8 cellular contexts compared by ENCODE assay signal in genomic region chr1:24643362-24644346, GRCh38. TPM values are rescaled to one million over a fixed set of nuclear protein-coding genes. Genes with fewer than 3 reads are reported as not detected.
A peak's percentile ranks its signal among the peaks of the same experiment; 100 is the strongest.
DNase-seq lines count a peak whose midpoint lies in the region; ATAC-seq, FAIRE-seq and TF ChIP-seq lines count a peak whose summit lies in the region.

No MANE protein-coding gene starts in this region.

- SMC1A ChIA-PET in GM12878 (lab: Charles Lee; ENCODE audit: uncharacterized antibody, unreplicated experiment): interaction anchor here (0.7 to 3.1 kb wide), 2 partner anchors 185 to 191 kb away, joined by 4 to 8 read pairs; no protein-coding TSS in a partner anchor

- under 1% methylated on average over 61 of the region's 62 CpGs for whole genome bisulfite sequencing in GM12878 (ENCODE audit: insufficient coverage, insufficient replicate concordance, low lambda C conversion rate, missing lambda C conversion rate)

- H3K4me3 ChIP-seq in GM12875 (ENCODE audit: low read depth, low read length): peak overlapping the region; percentile 84
- H3K4me3 ChIP-seq in Peyer's patch: peak overlapping the region; percentile 90 to 94 (median 93)
- peak overlapping the region; percentile 83 for H3K4me3 ChIP-seq in GM12878

- H3K36me3 ChIP-seq in Peyer's patch (peaks cover 0 to 27% (median 0%) of the 10 kb centered on the region in 3 donors), GM12878 (ENCODE audit: control insufficient read depth in 2 of 2, insufficient read depth in 2 of 2, low read length in 1 of 2) (peaks cover 0 to 21% of the 10 kb centered on the region in 2 experiments; a peak in 2 of 4 replicates)

- RAD21 ChIA-PET in GM12878 (lab: Charles Lee; ENCODE audit: unreplicated experiment): interaction anchor here (1.0 to 1.5 kb wide), 2 partner anchors 103 to 191 kb away, joined by 3 read pairs; no protein-coding TSS in a partner anchor

- TF ChIP-seq RAD21 in GM12878 (IDR thresholded peaks at IDR 0.05; ENCODE audit: insufficient read depth, low read depth, low read length): no peak

- TF ChIP-seq CTCF in GM12875 (IDR thresholded peaks at IDR 0.05; ENCODE audit: borderline replicate concordance, insufficient read depth, low read depth, low read length) (no peak), Peyer's patch (IDR thresholded peaks at IDR 0.05) (no peak), GM12878 (IDR thresholded peaks at IDR 0.05 in 2 of 3, conservative IDR thresholded peaks at IDR 0.05 in 1 of 3; ENCODE audit: control insufficient read depth in 2 of 3, extremely low read depth in 1 of 3, insufficient read depth in 1 of 3, low read depth in 3 of 3, low read length in 3 of 3) (no peak)

- ATAC-seq in HG02938 (IDR thresholded peaks at IDR 0.05; ENCODE audit: unreplicated experiment) (peak; percentile 15), GM12878 (peak; percentile 52), HG03469 (IDR thresholded peaks at IDR 0.05; ENCODE audit: unreplicated experiment) (no peak)

- no peaks in the 10 kb centered on the region for H4K20me1 ChIP-seq in GM12878 (ENCODE audit: control insufficient read depth, insufficient read depth)

- POLR2A ChIA-PET in GM12878 (lab: Charles Lee): interaction anchor here (0.6 to 1.2 kb wide), 2 partner anchors 89 to 754 kb away, joined by 4 to 5 read pairs; no protein-coding TSS in a partner anchor

- H3K79me2 ChIP-seq in GM12878 (ENCODE audit: control insufficient read depth, insufficient read depth, low read length): peaks cover 49% of the 10 kb centered on the region

- no peaks in the 10 kb centered on the region for H3K9me3 Mint-ChIP-seq in immature natural killer cell

- in situ Hi-C loops in ACHN (cut with HindIII; ENCODE audit: low pct_ligation_motif_present, low pct_unique_long_range_greater_than_20kb, low sequenced_read_pairs) (no loop called here), GM12878 (cut with MboI) (no loop called here)

- peak overlapping the region; percentile 90 to 96 (median 93) for H3K4me3 Mint-ChIP-seq in immature natural killer cell

- H2AFZ ChIP-seq in GM12878 (ENCODE audit: control insufficient read depth, low read depth, low read length): peak overlapping the region; percentile 76

- H3K9me3 ChIP-seq in Peyer's patch (no peaks in the 10 kb centered on the region), GM12878 (replicated peaks; ENCODE audit: control insufficient read depth, insufficient read depth, low read length) (no peaks in the 10 kb centered on the region)

- H3K27ac Mint-ChIP-seq in immature natural killer cell: peak overlapping the region; percentile 84 to 99 (median 88)

- peaks cover 29 to 55% of the 10 kb centered on the region in 2 donors for H3K4me1 Mint-ChIP-seq in immature natural killer cell

- TF ChIP-seq EP300 in GM12878 (IDR thresholded peaks at IDR 0.05; ENCODE audit: borderline replicate concordance in 1 of 2, control insufficient read depth in 1 of 2, low read depth in 2 of 2, low read length in 2 of 2): no peak

- H3K9ac ChIP-seq in GM12878 (ENCODE audit: control insufficient read depth, insufficient read depth, low read length): peak overlapping the region; percentile 96

- CTCF ChIA-PET in GM12878 (lab: Yijun Ruan, JAX): interaction anchor here (0.6 to 3.4 kb wide), 2 partner anchors 187 to 191 kb away, joined by 3 to 11 read pairs; no protein-coding TSS in a partner anchor

- peak; percentile 9 for DNase-seq in ACHN
- no peak for DNase-seq in Peyer's patch
- DNase-seq in GM12878 (ENCODE audit: low read depth, low spot score): no peak
- no peak for DNase-seq in immature natural killer cell
- peak; percentile 25 to 40 for DNase-seq in stimulated activated CD4-positive, alpha-beta T cell treated with anti-CD3 and anti-CD28 coated beads, Interleukin-2, amount 100 ng/mL, for 24 hours

- no peaks in the 10 kb centered on the region for H3K27me3 ChIP-seq in Peyer's patch
- H3K27me3 ChIP-seq in GM12878 (replicated peaks in 1 of 2; ENCODE audit: control insufficient read depth in 2 of 2, insufficient read depth in 2 of 2, low read length in 1 of 2): no peaks in the 10 kb centered on the region

- peaks cover 3 to 26% (median 17%) of the 10 kb centered on the region in 3 donors for H3K36me3 Mint-ChIP-seq in immature natural killer cell

- H3K27me3 Mint-ChIP-seq in immature natural killer cell (ENCODE audit: low read depth in 3 of 3): peaks cover 13 to 17% (median 15%) of the 10 kb centered on the region in 3 donors

- peak overlapping the region; percentile 97 for H3K4me2 ChIP-seq in GM12878 (ENCODE audit: control insufficient read depth, insufficient read depth)

- intact Hi-C loops in GM12878 (cut with micrococcal nuclease; ENCODE audit: unreplicated experiment): loop anchor here (5.0 kb wide), 1 partner anchor 104 kb away; the partner anchor contains the start of gene CLIC4

- H3K4me1 ChIP-seq in Peyer's patch (peaks cover 0 to 29% (median 13%) of the 10 kb centered on the region in 4 donors), GM12878 (ENCODE audit: control insufficient read depth, insufficient read depth, low read length) (peaks cover 12% of the 10 kb centered on the region)

- H3K27ac ChIP-seq in Peyer's patch: peak overlapping the region; percentile 95 to 99 (median 96)
- H3K27ac ChIP-seq in GM12878 (ENCODE audit: control insufficient read depth, insufficient read depth): peak overlapping the region; percentile 95

- peak in 1 of 2 donors; percentile 9 for TF ChIP-seq POLR2A in Peyer's patch (IDR thresholded peaks at IDR 0.05)
- TF ChIP-seq POLR2A in GM12878 (IDR thresholded peaks at IDR 0.05; ENCODE audit: low read depth, low read length): peak; percentile 3; the same call in 1 of the 2 replicates

- no peak for FAIRE-seq in GM12878 (lab: Jason Lieb, UNC)

- BruUV-seq in GM12878 (replicated peaks; lab: Mats Ljungman, UMichigan): no TSS peak

TF ChIP-seq in GM12878, 131 proteins besides CTCF, POLR2A, EP300 and RAD21 (continues in another document):
- TF ChIP-seq CREM (IDR thresholded peaks at IDR 0.05; ENCODE audit: low read depth): no peak
- 0 out of 2 replicates have a peak, but pooled peaks have one; percentile 12 for TF ChIP-seq MLLT1 (IDR thresholded peaks at IDR 0.05)
- TF ChIP-seq NFXL1 (IDR thresholded peaks at IDR 0.05; ENCODE audit: borderline replicate concordance): no peak
- TF ChIP-seq POLR2AphosphoS5 (IDR thresholded peaks at IDR 0.05; ENCODE audit: low read length): peak; percentile 15; the same call in 1 of the 2 replicates
- TF ChIP-seq MTA3 (IDR thresholded peaks at IDR 0.05; ENCODE audit: borderline replicate concordance, low read length): no peak
- TF ChIP-seq SIX5 (IDR thresholded peaks at IDR 0.05; ENCODE audit: low read depth, low read length, severe bottlenecking): peak; percentile 6
- peak; percentile 78 for TF ChIP-seq NKRF (conservative IDR thresholded peaks at IDR 0.05)
- peak; percentile 36; the same call in 1 of the 2 replicates for TF ChIP-seq PML (IDR thresholded peaks at IDR 0.05; ENCODE audit: low read length)
- TF ChIP-seq GATAD2B (conservative IDR thresholded peaks at IDR 0.05; ENCODE audit: low read depth): peak; percentile 63
- TF ChIP-seq RB1 (IDR thresholded peaks at IDR 0.05; ENCODE audit: borderline replicate concordance): 0 out of 2 replicates have a peak, but pooled peaks have one; percentile 65
- TF ChIP-seq LARP7 (IDR thresholded peaks at IDR 0.05): peak; percentile 50; the same call in 1 of the 2 replicates

RNA-seq across cellular contexts. Expression of gene SRRM1, which starts 0.6 kb away (rescaled TPM):
- total RNA-seq in Peyer's patch (100 to 1,000 TPM; 103 to 404 (median 157) TPM), GM12878 (2014; rRNA removed) (36.8 and 43.1 TPM in 2 replicates), GM12878 (2014; rRNA removed; fragmentation: Illumina TruSeq; extraction: Trizol) (52.3 and 57.3 TPM in 2 replicates), GM12878 (2021) (167 and 176 TPM in 2 replicates)
- 304 and 320 TPM in 2 replicates for total RNA-seq in GM12878 (2013; cell fraction: nucleolus; rRNA removed)
- 37.8 TPM for polyA plus RNA-seq in GM12878 (2011; ENCODE audit: low read depth)
- polyA plus RNA-seq in GM12878 (2011; rRNA removed) (41.2 and 72.0 TPM in 2 replicates), GM12878 (2014; fragmentation: Illumina TruSeq; extraction: Trizol) (112 and 117 TPM in 2 replicates), GM12878 (2014; fragmentation: Nextera tagmentation; extraction: Ambion mirVana) (100 to 1,000 TPM; 139 to 269 TPM), GM12878 (2014; rRNA removed) (80.4 and 80.9 TPM in 2 replicates), GM12878 (2016; fragmentation: Nextera tagmentation; extraction: Ambion mirVana) (100 to 1,000 TPM; 250 to 285 TPM), immature natural killer cell (100 to 1,000 TPM in 2 of 3 donors, 10 to 100 TPM in 1; 41.4 to 266 (median 103) TPM)
- 40.1 and 60.8 TPM in 2 replicates for polyA plus RNA-seq in GM12878 (2011; cell fraction: cytosol; rRNA removed)
- 113 and 154 TPM in 2 replicates for polyA plus RNA-seq in GM12878 (2011; cell fraction: nucleus; rRNA removed)
- polyA plus RNA-seq in GM12878 (2012): 62.9 and 69.5 TPM in 2 replicates
- polyA minus RNA-seq in GM12878 (2011; rRNA and poly(A)+ RNA removed): 70.9 and 75.6 TPM in 2 replicates
- polyA minus RNA-seq in GM12878 (2011; cell fraction: cytosol; rRNA and poly(A)+ RNA removed): 39.6 and 45.1 TPM in 2 replicates
- 99.5 and 164 TPM in 2 replicates for polyA minus RNA-seq in GM12878 (2011; cell fraction: nucleus; rRNA and poly(A)+ RNA removed)

Comparison
In these comparisons a context has a peak if more than half of its experiments do, and no peak if none do; other contexts are left out.
1. DNase-seq: peak in ACHN (single experiment) and stimulated activated CD4-positive, alpha-beta T cell treated with anti-CD3 and anti-CD28 coated beads, Interleukin-2, amount 100 ng/mL, for 24 hours (2 of 2); none in Peyer's patch (0 of 3), GM12878 (single experiment) and immature natural killer cell (0 of 3).
2. Peak in every context shown above with its lines, with median percentiles within 50 percentile points of each other: H3K4me3 ChIP-seq.